In genomic region chr16:21283521-21284289, GRCh38 we compare ENCODE assay signal across 8 cellular contexts. TPM values are rescaled to one million over a fixed set of nuclear protein-coding genes. Genes with fewer than 3 reads are reported as not detected.
DNase-seq lines count a peak whose midpoint lies in the region; ATAC-seq lines count a peak whose summit lies in the region.

No MANE protein-coding gene starts in this region.

- H2AFZ ChIP-seq in neuronal stem cell (ENCODE audit: low read length), result peak overlapping the region; percentile 99

- WGBS in neuronal stem cell (ENCODE audit: extremely low coverage in 2 of 2, insufficient read length in 2 of 2, insufficient replicate concordance in 1 of 2), 2 donors, result no CpG with 5 or more reads among the region's 67 CpGs

- no peak overlapping the region for H3K27ac Mint-ChIP-seq in activated naive CD4-positive, alpha-beta T cell treated with anti-CD3 and anti-CD28 coated beads for 36 hours

- no peak overlapping the region for H4K8ac ChIP-seq in neuronal stem cell (ENCODE audit: low read depth, low read length)

- peaks cover 54% of the 10 kb centered on the region for H3K27me3 Mint-ChIP-seq in activated naive CD4-positive, alpha-beta T cell treated with anti-CD3 and anti-CD28 coated beads for 36 hours (ENCODE audit: low read depth)

- no peaks in the 10 kb centered on the region for H3K4me1 ChIP-seq in neuronal stem cell (ENCODE audit: control insufficient read depth in 2 of 2, insufficient read depth in 1 of 2, low read depth in 1 of 2, low read length in 2 of 2)

- peak overlapping the region; percentile 96 for H3K18ac ChIP-seq in neuronal stem cell (ENCODE audit: low read length)

- peaks cover 5% of the 10 kb centered on the region for H3K4me1 Mint-ChIP-seq in activated naive CD4-positive, alpha-beta T cell treated with anti-CD3 and anti-CD28 coated beads for 36 hours (ENCODE audit: low read depth)

- H3K23ac ChIP-seq in neuronal stem cell (ENCODE audit: low read depth, low read length, poor library complexity), result no peak overlapping the region

- peak overlapping the region; percentile 28 for H3K4me3 Mint-ChIP-seq in activated naive CD4-positive, alpha-beta T cell treated with anti-CD3 and anti-CD28 coated beads for 36 hours

- intact Hi-C loops in activated naive CD4-positive, alpha-beta T cell treated with anti-CD3 and anti-CD28 coated beads for 36 hours (cut with micrococcal nuclease), result no loop called here

- H3K9ac ChIP-seq in neuronal stem cell (ENCODE audit: low read depth, low read length, poor library complexity), result peak overlapping the region; percentile 89

- H2BK5ac ChIP-seq in neuronal stem cell (ENCODE audit: low read length), result no peak overlapping the region

- peaks cover 0 to 34% (median 3%) of the 10 kb centered on the region in 3 experiments for H3K27me3 ChIP-seq in neuronal stem cell (ENCODE audit: control insufficient read depth in 3 of 3, insufficient read depth in 3 of 3, low read depth in 1 of 3, low read length in 3 of 3)

- H2BK15ac ChIP-seq in neuronal stem cell (ENCODE audit: low read length), result no peak overlapping the region

- H3K36me3 ChIP-seq in neuronal stem cell (replicated peaks in 1 of 2; ENCODE audit: control insufficient read depth in 2 of 2, insufficient read depth in 2 of 2, low read length in 2 of 2), result no peaks in the 10 kb centered on the region

- no peak overlapping the region for H3K4ac ChIP-seq in neuronal stem cell (ENCODE audit: low read length)

- peak overlapping the region; percentile 55 for H3K4me2 ChIP-seq in neuronal stem cell (ENCODE audit: insufficient read depth, low read length, poor library complexity, severe bottlenecking)

- no peaks in the 10 kb centered on the region for H3K79me1 ChIP-seq in neuronal stem cell (ENCODE audit: low read depth, low read length)

- no peaks in the 10 kb centered on the region for H3K36me3 Mint-ChIP-seq in activated naive CD4-positive, alpha-beta T cell treated with anti-CD3 and anti-CD28 coated beads for 36 hours (ENCODE audit: low read depth)

- H3K4me3 ChIP-seq in neuronal stem cell (ENCODE audit: low read length in 2 of 2), result peak overlapping the region; percentile 48 to 88

- H3K9me3 Mint-ChIP-seq in activated naive CD4-positive, alpha-beta T cell treated with anti-CD3 and anti-CD28 coated beads for 36 hours, result peaks cover under 1% of the 10 kb centered on the region

- no peak for ATAC-seq in GM19035 (IDR thresholded peaks at IDR 0.05; ENCODE audit: unreplicated experiment)

- no peaks in the 10 kb centered on the region for H3K9me3 ChIP-seq in neuronal stem cell (replicated peaks in 1 of 2; ENCODE audit: control insufficient read depth in 2 of 2, insufficient read depth in 1 of 2, low read depth in 1 of 2, low read length in 2 of 2)

- DNase-seq in activated naive CD4-positive, alpha-beta T cell treated with anti-CD3 and anti-CD28 coated beads for 36 hours, result no peak
- DNase-seq in activated naive CD4-positive, alpha-beta T cell treated with anti-CD3 and anti-CD28 coated beads, Interleukin-2, amount 50 U/mL, for 16 hours, result no peak
- peak; percentile 63 for DNase-seq in RPMI8226
- DNase-seq in fibroblast of gingiva (ENCODE audit: low read depth), result peak; percentile 23
- peak; percentile 72 for DNase-seq in neuronal stem cell (ENCODE audit: low spot score)
- no peak for DNase-seq in NK-92 (lab: John Stamatoyannopoulos, UW; ENCODE audit: unreplicated experiment)
- no peak for DNase-seq in NCI-H1694 (lab: John Stamatoyannopoulos, UW)

- CTCF ChIA-PET in activated naive CD4-positive, alpha-beta T cell treated with anti-CD3 and anti-CD28 coated beads for 36 hours (lab: Charles Lee), result no interaction called here

- no peak overlapping the region for H3K14ac ChIP-seq in neuronal stem cell (ENCODE audit: low read length)

- H2AK5ac ChIP-seq in neuronal stem cell (ENCODE audit: low read depth, low read length), result no peak overlapping the region

- no peak overlapping the region for H2BK120ac ChIP-seq in neuronal stem cell (ENCODE audit: low read depth, low read length)

- H4K91ac ChIP-seq in neuronal stem cell (ENCODE audit: low read depth, low read length, poor library complexity), result no peak overlapping the region

- no peak overlapping the region for H2BK12ac ChIP-seq in neuronal stem cell (ENCODE audit: low read length)

- H3K27ac ChIP-seq in neuronal stem cell (replicated peaks; ENCODE audit: low read length), result peak overlapping the region; percentile 42

RNA-seq across cellular contexts. Expression of gene CRYM, which starts 5.6 kb away (rescaled TPM):
- total RNA-seq in activated naive CD4-positive, alpha-beta T cell treated with anti-CD3 and anti-CD28 coated beads for 36 hours, result not detected
- 1.4 TPM for polyA plus RNA-seq in neuronal stem cell (2013, experiment 1 of 2)
- 1.6 TPM for polyA plus RNA-seq in neuronal stem cell (2013, experiment 2 of 2)

RNA-seq across cellular contexts. Expression of gene ANKS4B, which starts 50.2 kb away (rescaled TPM):
- total RNA-seq in activated naive CD4-positive, alpha-beta T cell treated with anti-CD3 and anti-CD28 coated beads for 36 hours, result under 1 TPM in 1 of 2 experiments, not detected in 1; 0.05 TPM
- 0.04 TPM for polyA plus RNA-seq in neuronal stem cell (2013, experiment 1 of 2)
- 0.03 TPM for polyA plus RNA-seq in neuronal stem cell (2013, experiment 2 of 2)

Comparison
In these comparisons a context has a peak if more than half of its experiments do, and no peak if none do; other contexts are left out.
1. DNase-seq: peak in RPMI8226 (single experiment), fibroblast of gingiva (single experiment) and neuronal stem cell (single experiment); none in activated naive CD4-positive, alpha-beta T cell treated with anti-CD3 and anti-CD28 coated beads for 36 hours (single experiment), activated naive CD4-positive, alpha-beta T cell treated with anti-CD3 and anti-CD28 coated beads, Interleukin-2, amount 50 U/mL, for 16 hours (single experiment), NK-92 (single experiment) and NCI-H1694 (single experiment).